37 cellular contexts compared by ENCODE assay signal in genomic region chr13:53266757-53267156, GRCh38.
"Had no signal": no experiment of that assay in that cellular context is flagged by ENCODE, and none has a peak within 500 bp of the region (broad histone marks: within the 10 kb centered on the region; RNA-seq: fewer than 3 reads in every experiment).

No MANE protein-coding gene starts in this region.

- H3K9me3 ChIP-seq: ascending aorta had no signal

- H3K27ac Mint-ChIP-seq: activated B cell treated with CpG ODN at 0.5 μM for 24 hours; activated CD4-positive, alpha-beta memory T cell treated with anti-CD3 and anti-CD28 coated beads for 36 hours; activated CD4-positive, alpha-beta T cell treated with anti-CD3 and anti-CD28 coated beads, Interleukin-2, amount 10 ng/mL, durations not matched to agents 24 days and 14 days; activated CD8-positive, alpha-beta memory T cell treated with anti-CD3 and anti-CD28 coated beads, Interleukin-2, amount 10 ng/mL, durations not matched to agents 7 days and 5 days; activated CD8-positive, alpha-beta T cell treated with anti-CD3 and anti-CD28 coated beads, Interleukin-2, amount 10 ng/mL, durations not matched to agents 7 days and 5 days; activated naive CD4-positive, alpha-beta T cell treated with anti-CD3 and anti-CD28 coated beads, Interleukin-2, amount 10 ng/mL, durations not matched to agents 7 days and 5 days; activated naive CD4-positive, alpha-beta T cell treated with anti-CD3 and anti-CD28 coated beads, Interleukin-2, amount 50 U/mL, for 24 hours; activated naive CD8-positive, alpha-beta T cell; activated naive CD8-positive, alpha-beta T cell treated with anti-CD3 and anti-CD28 coated beads, Interleukin-2, amount 10 ng/mL, durations not matched to agents 7 days and 5 days; activated naive CD8-positive, alpha-beta T cell treated with anti-CD3 and anti-CD28 coated beads, Interleukin-2, amount 50 U/mL, for 24 hours; activated T-cell treated with anti-CD3 and anti-CD28 coated beads, Interleukin-2, amount 50 U/mL, for 24 hours; activated T-helper 2 cell treated with anti-CD3 and anti-CD28 coated beads, Interferon-gamma antibody, Interleukin-2, Interleukin-4, amounts not matched to agents 10 μg/mL and 5 μg/mL and 100 μg/mL, durations not matched to agents 14 hours and 24 hours and 36 hours; brain; T-helper 1 cell treated with Interleukin-12 subunit alpha and Interleukin-12 subunit beta and Interleukin-4 antibody, amounts not matched to agents 30 μg/mL and 1 μg/mL, for 36 hours; T-helper 2 cell treated with Interferon-gamma antibody and Interleukin-4, amounts not matched to agents 5 μg/mL and 100 μg/mL, for 36 hours had no signal

- FAIRE-seq: bronchial epithelial cell had no signal

- DNase-seq: activated B cell treated with CpG ODN at 0.5 μM for 24 hours; activated CD4-positive, alpha-beta memory T cell treated with anti-CD3 and anti-CD28 coated beads for 36 hours; activated CD4-positive, alpha-beta T cell treated with anti-CD3 and anti-CD28 coated beads for 4 hours; activated CD4-positive, alpha-beta T cell treated with anti-CD3 and anti-CD28 coated beads, Interleukin-2, amount 10 ng/mL, durations not matched to agents 24 days and 14 days; activated CD4-positive, alpha-beta T cell treated with anti-CD3 and anti-CD28 coated beads, Interleukin-2, amount 50 U/mL, for 1 hour; activated CD4-positive, alpha-beta T cell treated with anti-CD3 and anti-CD28 coated beads, Interleukin-2, amount 50 U/mL, for 4 hours; activated CD4-positive, CD25-positive, alpha-beta regulatory T cell treated with anti-CD3 and anti-CD28 coated beads, Interleukin-2, amount 50 U/mL, for 72 hours; activated CD8-positive, alpha-beta memory T cell treated with anti-CD3 and anti-CD28 coated beads for 24 hours; activated CD8-positive, alpha-beta memory T cell treated with anti-CD3 and anti-CD28 coated beads, Interleukin-2, amount 10 ng/mL, durations not matched to agents 7 days and 5 days; activated CD8-positive, alpha-beta memory T cell treated with anti-CD3 and anti-CD28 coated beads, Interleukin-2, amount 50 U/mL, for 48 hours; activated CD8-positive, alpha-beta T cell treated with anti-CD3 and anti-CD28 coated beads, Interleukin-2, amount 10 ng/mL, durations not matched to agents 7 days and 5 days; activated effector memory CD4-positive, alpha-beta T cell treated with Interleukin-2 at 50 U/mL for 16 hours; activated gamma-delta T cell; activated naive CD4-positive, alpha-beta T cell treated with anti-CD3 and anti-CD28 coated beads, Interleukin-2, amount 10 ng/mL, durations not matched to agents 7 days and 5 days; activated naive CD4-positive, alpha-beta T cell treated with Interleukin-2 at 50 U/mL for 16 hours; activated naive CD8-positive, alpha-beta T cell treated with anti-CD3 and anti-CD28 coated beads, Interleukin-2, amount 10 ng/mL, durations not matched to agents 7 days and 5 days; activated naive CD8-positive, alpha-beta T cell treated with anti-CD3 and anti-CD28 coated beads, Interleukin-2, amount 50 U/mL, for 24 hours; activated T-cell treated with anti-CD3 and anti-CD28 coated beads, Interleukin-2, amount 50 U/mL, for 24 hours; activated T-cell treated with anti-CD3 and anti-CD28 coated beads, Interleukin-2, amount 50 U/mL, for 48 hours; amygdala; anterior cingulate cortex; caudate nucleus; cerebellar nuclear complex; T-helper 1 cell; T-helper 2 cell; T-helper 9 cell; WERI-Rb-1 had no signal

- ATAC-seq: activated CD8-positive, alpha-beta memory T cell treated with anti-CD3 and anti-CD28 coated beads, Interleukin-2, amount 10 ng/mL, durations not matched to agents 7 days and 5 days; activated CD8-positive, alpha-beta T cell treated with anti-CD3 and anti-CD28 coated beads, Interleukin-2, amount 10 ng/mL, durations not matched to agents 7 days and 5 days; activated naive CD8-positive, alpha-beta T cell treated with anti-CD3 and anti-CD28 coated beads, Interleukin-2, amount 50 U/mL, for 24 hours had no signal

- H3K4me1 Mint-ChIP-seq: activated B cell treated with CpG ODN at 0.5 μM for 24 hours; activated CD4-positive, alpha-beta T cell treated with anti-CD3 and anti-CD28 coated beads, Interleukin-2, amount 10 ng/mL, durations not matched to agents 24 days and 14 days; activated CD8-positive, alpha-beta memory T cell treated with anti-CD3 and anti-CD28 coated beads, Interleukin-2, amount 10 ng/mL, durations not matched to agents 7 days and 5 days; activated naive CD4-positive, alpha-beta T cell treated with anti-CD3 and anti-CD28 coated beads, Interleukin-2, amount 10 ng/mL, durations not matched to agents 7 days and 5 days; activated naive CD4-positive, alpha-beta T cell treated with anti-CD3 and anti-CD28 coated beads, Interleukin-2, amount 50 U/mL, for 24 hours; activated naive CD8-positive, alpha-beta T cell treated with anti-CD3 and anti-CD28 coated beads, Interleukin-2, amount 10 ng/mL, durations not matched to agents 7 days and 5 days; activated naive CD8-positive, alpha-beta T cell treated with anti-CD3 and anti-CD28 coated beads, Interleukin-2, amount 50 U/mL, for 24 hours; central memory CD8-positive, alpha-beta T cell had no signal

- H3K4me3 ChIP-seq: ascending aorta, cardiac muscle cell had no signal

- H3K36me3 ChIP-seq: ascending aorta, cardiac muscle cell, WERI-Rb-1 had no signal

- H3K36me3 Mint-ChIP-seq: activated CD4-positive, alpha-beta memory T cell treated with anti-CD3 and anti-CD28 coated beads for 36 hours; activated CD8-positive, alpha-beta memory T cell treated with anti-CD3 and anti-CD28 coated beads, Interleukin-2, amount 10 ng/mL, durations not matched to agents 7 days and 5 days; activated naive CD4-positive, alpha-beta T cell treated with anti-CD3 and anti-CD28 coated beads, Interleukin-2, amount 10 ng/mL, durations not matched to agents 7 days and 5 days; activated naive CD4-positive, alpha-beta T cell treated with anti-CD3 and anti-CD28 coated beads, Interleukin-2, amount 50 U/mL, for 24 hours; activated naive CD8-positive, alpha-beta T cell; activated naive CD8-positive, alpha-beta T cell treated with anti-CD3 and anti-CD28 coated beads, Interleukin-2, amount 10 ng/mL, durations not matched to agents 7 days and 5 days; brain had no signal

- H3K27ac ChIP-seq: ascending aorta, cardiac muscle cell, WERI-Rb-1 had no signal

- H3K4me3 Mint-ChIP-seq: activated B cell treated with CpG ODN at 0.5 μM for 24 hours; activated CD4-positive, alpha-beta memory T cell treated with anti-CD3 and anti-CD28 coated beads for 36 hours; activated CD4-positive, alpha-beta T cell treated with anti-CD3 and anti-CD28 coated beads, Interleukin-2, amount 10 ng/mL, durations not matched to agents 24 days and 14 days; activated CD8-positive, alpha-beta memory T cell treated with anti-CD3 and anti-CD28 coated beads, Interleukin-2, amount 10 ng/mL, durations not matched to agents 7 days and 5 days; activated CD8-positive, alpha-beta T cell treated with anti-CD3 and anti-CD28 coated beads, Interleukin-2, amount 10 ng/mL, durations not matched to agents 7 days and 5 days; activated naive CD4-positive, alpha-beta T cell treated with anti-CD3 and anti-CD28 coated beads, Interleukin-2, amount 10 ng/mL, durations not matched to agents 7 days and 5 days; activated naive CD4-positive, alpha-beta T cell treated with anti-CD3 and anti-CD28 coated beads, Interleukin-2, amount 50 U/mL, for 24 hours; activated naive CD8-positive, alpha-beta T cell; activated naive CD8-positive, alpha-beta T cell treated with anti-CD3 and anti-CD28 coated beads, Interleukin-2, amount 10 ng/mL, durations not matched to agents 7 days and 5 days; activated naive CD8-positive, alpha-beta T cell treated with anti-CD3 and anti-CD28 coated beads, Interleukin-2, amount 50 U/mL, for 24 hours; activated T-cell treated with anti-CD3 and anti-CD28 coated beads, Interleukin-2, amount 50 U/mL, for 24 hours; brain; central memory CD8-positive, alpha-beta T cell; T-helper 1 cell treated with Interleukin-12 subunit alpha and Interleukin-12 subunit beta and Interleukin-4 antibody, amounts not matched to agents 30 μg/mL and 1 μg/mL, for 36 hours; T-helper 2 cell treated with Interferon-gamma antibody and Interleukin-4, amounts not matched to agents 5 μg/mL and 100 μg/mL, for 36 hours had no signal

- H3K27me3 Mint-ChIP-seq: activated B cell treated with CpG ODN at 0.5 μM for 24 hours; activated CD4-positive, alpha-beta T cell treated with anti-CD3 and anti-CD28 coated beads, Interleukin-2, amount 10 ng/mL, durations not matched to agents 24 days and 14 days; activated CD8-positive, alpha-beta memory T cell treated with anti-CD3 and anti-CD28 coated beads, Interleukin-2, amount 10 ng/mL, durations not matched to agents 7 days and 5 days; activated naive CD4-positive, alpha-beta T cell treated with anti-CD3 and anti-CD28 coated beads, Interleukin-2, amount 10 ng/mL, durations not matched to agents 7 days and 5 days; activated naive CD4-positive, alpha-beta T cell treated with anti-CD3 and anti-CD28 coated beads, Interleukin-2, amount 50 U/mL, for 24 hours; activated naive CD8-positive, alpha-beta T cell; activated naive CD8-positive, alpha-beta T cell treated with anti-CD3 and anti-CD28 coated beads, Interleukin-2, amount 10 ng/mL, durations not matched to agents 7 days and 5 days; activated naive CD8-positive, alpha-beta T cell treated with anti-CD3 and anti-CD28 coated beads, Interleukin-2, amount 50 U/mL, for 24 hours; activated T-cell treated with anti-CD3 and anti-CD28 coated beads, Interleukin-2, amount 50 U/mL, for 24 hours; brain; central memory CD8-positive, alpha-beta T cell had no signal

- H3K4me1 ChIP-seq: ascending aorta had no signal

- H3K9me3 Mint-ChIP-seq: activated CD4-positive, alpha-beta T cell treated with anti-CD3 and anti-CD28 coated beads, Interleukin-2, amount 10 ng/mL, durations not matched to agents 24 days and 14 days; activated naive CD8-positive, alpha-beta T cell treated with anti-CD3 and anti-CD28 coated beads, Interleukin-2, amount 10 ng/mL, durations not matched to agents 7 days and 5 days had no signal
